23 cellular contexts compared by ENCODE assay signal in the genomic region with DNA sequence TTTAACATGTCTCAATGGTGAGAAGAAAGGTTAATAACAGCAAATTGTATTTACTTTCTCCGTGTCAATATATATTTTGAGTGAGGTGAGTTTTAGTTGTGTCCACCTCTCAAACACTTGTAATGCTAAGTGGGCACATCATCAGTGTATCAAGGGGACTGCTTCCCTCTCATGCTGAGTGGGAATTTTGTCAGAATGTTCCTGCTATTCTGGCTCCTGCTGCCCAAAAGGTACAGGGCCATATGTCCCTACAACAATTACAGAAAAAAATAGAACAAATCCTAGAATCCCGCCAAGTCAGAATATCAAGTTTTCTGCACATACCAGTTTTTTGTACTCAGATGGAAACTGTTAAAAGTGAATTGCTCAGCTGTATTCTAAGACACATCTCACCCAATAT.
"Had no signal": no experiment of that assay in that cellular context is flagged by ENCODE, and none has a peak within 500 bp of the region (broad histone marks: within the 10 kb centered on the region; RNA-seq: fewer than 3 reads in every experiment).

No MANE protein-coding gene starts in this region.

- ATAC-seq: activated CD4-positive, alpha-beta T cell treated with anti-CD3 and anti-CD28 coated beads for 36 hours; activated CD8-positive, alpha-beta memory T cell treated with anti-CD3 and anti-CD28 coated beads, Interleukin-2, amount 10 ng/mL, durations not matched to agents 7 days and 5 days; activated CD8-positive, alpha-beta T cell treated with anti-CD3 and anti-CD28 coated beads, Interleukin-2, amount 10 ng/mL, durations not matched to agents 7 days and 5 days; activated naive CD4-positive, alpha-beta T cell treated with anti-CD3 and anti-CD28 coated beads, Interleukin-2, amount 50 U/mL, for 72 hours; esophagus mucosa; heart left ventricle had no signal

- DNase-seq: activated CD4-positive, alpha-beta memory T cell treated with anti-CD3 and anti-CD28 coated beads for 36 hours; activated CD4-positive, alpha-beta T cell treated with anti-CD3 and anti-CD28 coated beads for 36 hours; activated CD4-positive, alpha-beta T cell treated with anti-CD3 and anti-CD28 coated beads, Interleukin-2, amount 10 ng/mL, durations not matched to agents 24 days and 14 days; activated CD4-positive, CD25-positive, alpha-beta regulatory T cell; activated CD4-positive, CD25-positive, alpha-beta regulatory T cell treated with anti-CD3 and anti-CD28 coated beads, Interleukin-2, amount 50 U/mL, for 72 hours; activated CD8-positive, alpha-beta memory T cell treated with anti-CD3 and anti-CD28 coated beads, Interleukin-2, amount 10 ng/mL, durations not matched to agents 7 days and 5 days; activated CD8-positive, alpha-beta memory T cell treated with anti-CD3 and anti-CD28 coated beads, Interleukin-2, amount 50 U/mL, for 4 hours; activated CD8-positive, alpha-beta T cell treated with anti-CD3 and anti-CD28 coated beads, Interleukin-2, amount 10 ng/mL, durations not matched to agents 7 days and 5 days; activated effector memory CD4-positive, alpha-beta T cell treated with anti-CD3 and anti-CD28 coated beads, Interleukin-2, amount 50 U/mL, for 16 hours; activated naive CD4-positive, alpha-beta T cell treated with anti-CD3 and anti-CD28 coated beads, Interleukin-2, amount 10 ng/mL, durations not matched to agents 7 days and 5 days; activated naive CD8-positive, alpha-beta T cell treated with anti-CD3 and anti-CD28 coated beads, Interleukin-2, amount 10 ng/mL, durations not matched to agents 7 days and 5 days; activated T-cell treated with anti-CD3 and anti-CD28 coated beads, Interleukin-2, amount 50 U/mL, for 1 hour; activated T-cell treated with anti-CD3 and anti-CD28 coated beads, Interleukin-2, amount 50 U/mL, for 48 hours; central memory CD4-positive, alpha-beta T cell; colonic mucosa; effector CD8-positive, alpha-beta T cell; endodermal cell; foreskin fibroblast; glutamatergic neuron; heart left ventricle; T-helper 2 cell had no signal
